In genomic region chr16:22077700-22078313, GRCh38 we compare ENCODE assay signal across 8 cellular contexts. TPM values are rescaled to one million over a fixed set of nuclear protein-coding genes. Genes with fewer than 3 reads are reported as not detected.
DNase-seq lines count a peak whose midpoint lies in the region; ATAC-seq and TF ChIP-seq lines count a peak whose summit lies in the region.

No MANE protein-coding gene starts in this region.

- no peaks in the 10 kb centered on the region for H3K4me1 ChIP-seq in upper lobe of right lung

- intact Hi-C loops in Calu3 (cut with micrococcal nuclease; ENCODE audit: unreplicated experiment) (loop anchor here (1.0 kb wide), 2 partner anchors 77 to 110 kb away; partner anchors contain the start of gene PDZD9), posterior cingulate gyrus (cut with DNase I) (loop anchor here (2.0 kb wide), 1 partner anchor 77 kb away; the partner anchor contains the start of gene PDZD9), upper lobe of right lung (cut with DNase I) (loop anchor here (5.0 kb wide), 1 partner anchor 76 kb away; the partner anchor contains the start of gene PDZD9)

- H3K4me3 ChIP-seq in Jurkat, Clone E6-1 (ENCODE audit: low read length): no peak overlapping the region
- no peak overlapping the region for H3K4me3 ChIP-seq in upper lobe of right lung

- H3K36me3 ChIP-seq in upper lobe of right lung: no peaks in the 10 kb centered on the region

- H3K27me3 Mint-ChIP-seq in Calu3 (ENCODE audit: unreplicated experiment): no peaks in the 10 kb centered on the region
- no peaks in the 10 kb centered on the region for H3K27me3 Mint-ChIP-seq in activated T-helper 17 cell treated with anti-CD3 and anti-CD28 coated beads, Interleukin-2, amount 50 U/mL, for 72 hours

- ATAC-seq in activated T-helper 17 cell treated with anti-CD3 and anti-CD28 coated beads, Interleukin-2, amount 50 U/mL, for 72 hours (replicated peaks): peak; percentile 60
- ATAC-seq in upper lobe of right lung (peak; percentile 90), HG02970 (IDR thresholded peaks at IDR 0.05; ENCODE audit: low FRiP score, unreplicated experiment) (no peak)

- H3K36me3 Mint-ChIP-seq in Calu3 (ENCODE audit: insufficient read depth, unreplicated experiment): no peaks in the 10 kb centered on the region
- H3K36me3 Mint-ChIP-seq in activated T-helper 17 cell treated with anti-CD3 and anti-CD28 coated beads, Interleukin-2, amount 50 U/mL, for 72 hours (ENCODE audit: low read depth): peaks cover 31% of the 10 kb centered on the region

- no peaks in the 10 kb centered on the region for H3K9me3 Mint-ChIP-seq in Calu3 (ENCODE audit: low read depth, unreplicated experiment)
- no peaks in the 10 kb centered on the region for H3K9me3 Mint-ChIP-seq in activated T-helper 17 cell treated with anti-CD3 and anti-CD28 coated beads, Interleukin-2, amount 50 U/mL, for 72 hours

- DNase-seq in Calu3 (peak; percentile 85), SHP77 treated with DMSO at 0.1 percent for 48 hours (lab: John Stamatoyannopoulos, UW) (peak; percentile 7), foreskin melanocyte (peak; percentile 49), posterior cingulate gyrus (peak in 7 of 10 donors; percentile 41 to 92 (median 63)), upper lobe of right lung (no peak)
- DNase-seq in Jurkat, Clone E6-1 (ENCODE audit: low read depth, low spot score): peak; percentile 48

- TF ChIP-seq CTCF in Calu3 (IDR thresholded peaks at IDR 0.05; ENCODE audit: unreplicated experiment) (peak; percentile 89), upper lobe of right lung (IDR thresholded peaks at IDR 0.05) (peak; percentile 80)

- H3K27ac Mint-ChIP-seq in Calu3 (ENCODE audit: unreplicated experiment): no peak overlapping the region
- no peak overlapping the region for H3K27ac Mint-ChIP-seq in activated T-helper 17 cell treated with anti-CD3 and anti-CD28 coated beads, Interleukin-2, amount 50 U/mL, for 72 hours

- H3K4me1 Mint-ChIP-seq in Calu3 (ENCODE audit: low read depth, unreplicated experiment): no peaks in the 10 kb centered on the region
- no peaks in the 10 kb centered on the region for H3K4me1 Mint-ChIP-seq in activated T-helper 17 cell treated with anti-CD3 and anti-CD28 coated beads, Interleukin-2, amount 50 U/mL, for 72 hours

- no TSS peak for BruUV-seq in Calu3 (replicated peaks; lab: Mats Ljungman, UMichigan)

- H3K27ac ChIP-seq in upper lobe of right lung: no peak overlapping the region

- no peaks in the 10 kb centered on the region for H3K9me3 ChIP-seq in upper lobe of right lung

- CTCF ChIA-PET in Calu3 (lab: Charles Lee): interaction anchor here (0.6 to 2.0 kb wide), 22 partner anchors 12 to 138 kb away, joined by 3 to 74 read pairs (median 6); partner anchors contain the start of genes MOSMO and PDZD9

- H3K4me3 Mint-ChIP-seq in Calu3 (ENCODE audit: low read depth, unreplicated experiment): no peak overlapping the region
- no peak overlapping the region for H3K4me3 Mint-ChIP-seq in activated T-helper 17 cell treated with anti-CD3 and anti-CD28 coated beads, Interleukin-2, amount 50 U/mL, for 72 hours

- H3K27me3 ChIP-seq in upper lobe of right lung: no peaks in the 10 kb centered on the region

RNA-seq across cellular contexts. Expression of gene VWA3A, which starts 14.5 kb away (rescaled TPM):
- 0.33 and 0.51 TPM in 2 replicates for total RNA-seq in Calu3 (2022)
- polyA plus RNA-seq in Jurkat, Clone E6-1 (2012; ENCODE audit: insufficient read depth, insufficient read length): not detected
- not detected for total RNA-seq in activated T-helper 17 cell treated with anti-CD3 and anti-CD28 coated beads, Interleukin-2, amount 50 U/mL, for 72 hours
- 2.6 TPM for total RNA-seq in upper lobe of right lung
